In the genomic region with DNA sequence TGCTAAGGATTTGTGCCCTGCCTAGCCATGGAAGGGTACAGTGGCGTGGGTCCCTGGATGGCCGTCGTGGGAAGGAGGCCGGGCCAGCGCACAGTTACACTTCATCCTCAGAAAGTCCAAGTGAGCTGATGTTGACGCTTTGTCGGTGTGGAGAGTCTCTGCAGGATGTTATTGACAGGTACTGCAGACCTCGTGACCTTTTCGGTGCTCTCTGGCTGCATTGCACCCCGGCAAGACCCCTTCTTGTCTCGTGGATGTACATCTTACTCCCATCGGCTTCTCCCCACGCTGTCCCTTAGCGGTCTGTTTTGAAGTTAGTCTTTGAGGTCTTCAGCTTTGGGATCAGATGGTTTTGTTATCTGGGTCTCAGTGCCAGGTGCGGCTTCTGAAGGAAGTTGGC, we compare ENCODE assay signal across 23 cellular contexts.
DNase-seq lines count a peak whose midpoint lies in the region; ATAC-seq and TF ChIP-seq lines count a peak whose summit lies in the region.
"Had no signal": no experiment of that assay in that cellular context is flagged by ENCODE, and none has a peak within 500 bp of the region (broad histone marks: within the 10 kb centered on the region; RNA-seq: fewer than 3 reads in every experiment).

No MANE protein-coding gene starts in this region.

- H2AK5ac ChIP-seq in H9 (ENCODE audit: insufficient read length, low read length): no peak overlapping the region

- no peak overlapping the region for H3K56ac ChIP-seq in H9 (ENCODE audit: insufficient read length, low read depth, low read length)

- no peak overlapping the region for H2BK15ac ChIP-seq in H9 (ENCODE audit: low read depth, low read length)

- no peak overlapping the region for H3K9ac ChIP-seq in H9 (ENCODE audit: extremely low read depth, insufficient read length, low read length)

- no peak overlapping the region for H3K23ac ChIP-seq in H9 (ENCODE audit: insufficient read length, low read depth, low read length)

- H3K36me3 Mint-ChIP-seq in activated naive CD8-positive, alpha-beta T cell treated with anti-CD3 and anti-CD28 coated beads, Interleukin-2, amount 10 ng/mL, durations not matched to agents 7 days and 5 days: peaks cover 21% of the 10 kb centered on the region
- peaks cover 40% of the 10 kb centered on the region for H3K36me3 Mint-ChIP-seq in activated naive CD8-positive, alpha-beta T cell treated with anti-CD3 and anti-CD28 coated beads, Interleukin-2, amount 50 U/mL, for 24 hours (ENCODE audit: low read depth)
- peaks cover 46 to 92% (median 88%) of the 10 kb centered on the region in 3 experiments; a peak in 6 of 7 replicates for H3K36me3 Mint-ChIP-seq in H9 (ENCODE audit: insufficient read depth in 1 of 3, low read depth in 3 of 3)
- H3K36me3 Mint-ChIP-seq in central memory CD8-positive, alpha-beta T cell (ENCODE audit: insufficient read depth): peaks cover 63% of the 10 kb centered on the region

- H3K4me3 Mint-ChIP-seq in activated naive CD8-positive, alpha-beta T cell treated with anti-CD3 and anti-CD28 coated beads, Interleukin-2, amount 10 ng/mL, durations not matched to agents 7 days and 5 days: no peak overlapping the region
- no peak overlapping the region for H3K4me3 Mint-ChIP-seq in activated naive CD8-positive, alpha-beta T cell treated with anti-CD3 and anti-CD28 coated beads, Interleukin-2, amount 50 U/mL, for 24 hours
- no peak overlapping the region for H3K4me3 Mint-ChIP-seq in H9
- no peak overlapping the region for H3K4me3 Mint-ChIP-seq in central memory CD8-positive, alpha-beta T cell
- H3K4me3 Mint-ChIP-seq: CD14-positive monocyte; CD4-positive, alpha-beta T cell; CD8-positive, alpha-beta memory T cell had no signal

- no peak overlapping the region for H2BK5ac ChIP-seq in H9 (ENCODE audit: insufficient read length, low read length)

- H3T11ph ChIP-seq in H9 (ENCODE audit: low read length): no peak overlapping the region

- whole genome bisulfite sequencing in H9 (ENCODE audit: extremely low coverage, insufficient read length, low lambda C conversion rate): no CpG with 5 or more reads among the region's 15 CpGs

- no peaks in the 10 kb centered on the region for H3K4me1 ChIP-seq in H9 (ENCODE audit: insufficient read depth, low read length)
- peaks cover 6% of the 10 kb centered on the region in 2 experiments for H3K4me1 ChIP-seq in neutrophil (ENCODE audit: control insufficient read depth in 1 of 2, insufficient read depth in 1 of 2, low read depth in 1 of 2, low read length in 1 of 2)
- H3K4me1 ChIP-seq: BE2C had no signal

- TF ChIP-seq CTCF in H9 (conservative IDR thresholded peaks at IDR 0.05) (no peak), neutrophil (IDR thresholded peaks at IDR 0.05) (no peak)

- no peak for ATAC-seq in activated naive CD8-positive, alpha-beta T cell treated with anti-CD3 and anti-CD28 coated beads, Interleukin-2, amount 10 ng/mL, durations not matched to agents 7 days and 5 days (ENCODE audit: low read depth)
- no peak for ATAC-seq in activated naive CD8-positive, alpha-beta T cell treated with anti-CD3 and anti-CD28 coated beads, Interleukin-2, amount 50 U/mL, for 24 hours
- ATAC-seq in central memory CD8-positive, alpha-beta T cell (replicated peaks; ENCODE audit: extremely low read depth, poor library complexity, severe bottlenecking): no peak
- no peak for ATAC-seq in GM18520 (IDR thresholded peaks at IDR 0.05; ENCODE audit: unreplicated experiment)
- ATAC-seq: A549, GM12878 had no signal

- DNase-seq in activated naive CD8-positive, alpha-beta T cell treated with anti-CD3 and anti-CD28 coated beads, Interleukin-2, amount 10 ng/mL, durations not matched to agents 7 days and 5 days: peak; percentile 13
- no peak for DNase-seq in activated naive CD8-positive, alpha-beta T cell treated with anti-CD3 and anti-CD28 coated beads, Interleukin-2, amount 50 U/mL, for 24 hours
- no peak for DNase-seq in H9
- DNase-seq in central memory CD8-positive, alpha-beta T cell (ENCODE audit: low spot score in 2 of 2): no peak
- no peak for DNase-seq in stimulated activated CD4-positive, alpha-beta T cell treated with anti-CD3 and anti-CD28 coated beads, Interleukin-1b, Interleukin-23, amount 100 ng/mL, for 48 hours
- DNase-seq: 8988T; ACHN; AML-193; BE2C; CD4-positive, alpha-beta T cell; CD8-positive, alpha-beta memory T cell; DMS 273 treated with DMSO at 0.1 percent for 48 hours; DMS79; EL; GDM1; GOT3; HCEC 1CT had no signal

- H2BK120ac ChIP-seq in H9 (ENCODE audit: low read depth, low read length, poor library complexity, severe bottlenecking): no peak overlapping the region

- H3K36me3 ChIP-seq in neutrophil: peaks cover 95% of the 10 kb centered on the region

- no peaks in the 10 kb centered on the region for H4K20me1 ChIP-seq in H9 (ENCODE audit: control insufficient read depth, insufficient read depth, insufficient read length)

- POLR2A ChIA-PET in activated naive CD8-positive, alpha-beta T cell treated with anti-CD3 and anti-CD28 coated beads, Interleukin-2, amount 10 ng/mL, durations not matched to agents 7 days and 5 days (lab: Charles Lee): interaction anchor here (0.5 kb wide), 1 partner anchor 100 kb away, joined by 3 read pairs; no protein-coding TSS in a partner anchor

- H2BK12ac ChIP-seq in H9 (ENCODE audit: insufficient read length, low read depth, low read length): no peak overlapping the region

- H3K27ac ChIP-seq in H9 (ENCODE audit: insufficient read length, low read depth, low read length): no peak overlapping the region
- H3K27ac ChIP-seq in neutrophil: peak overlapping the region; percentile 57
- H3K27ac ChIP-seq: A549 had no signal

- no peak overlapping the region for H3K4ac ChIP-seq in H9 (ENCODE audit: low read depth, low read length)

- H3K27me3 Mint-ChIP-seq in activated naive CD8-positive, alpha-beta T cell treated with anti-CD3 and anti-CD28 coated beads, Interleukin-2, amount 10 ng/mL, durations not matched to agents 7 days and 5 days: no peaks in the 10 kb centered on the region
- H3K27me3 Mint-ChIP-seq in activated naive CD8-positive, alpha-beta T cell treated with anti-CD3 and anti-CD28 coated beads, Interleukin-2, amount 50 U/mL, for 24 hours: no peaks in the 10 kb centered on the region
- no peaks in the 10 kb centered on the region; the same call in 1 of the 2 replicates for H3K27me3 Mint-ChIP-seq in H9 (ENCODE audit: low read depth)
- no peaks in the 10 kb centered on the region for H3K27me3 Mint-ChIP-seq in central memory CD8-positive, alpha-beta T cell
- H3K27me3 Mint-ChIP-seq: CD4-positive, alpha-beta T cell; CD8-positive, alpha-beta memory T cell had no signal

- no peak overlapping the region for H3K4me3 ChIP-seq in neutrophil (ENCODE audit: low read depth in 1 of 2, low read length in 1 of 2)
- H3K4me3 ChIP-seq: A549; BLaER1 treated with 17β-estradiol and CSF1 and Interleukin-3, amounts not matched to agents 10 nM and 100 nM; GM12878 had no signal

- H3K9me3 Mint-ChIP-seq in activated naive CD8-positive, alpha-beta T cell treated with anti-CD3 and anti-CD28 coated beads, Interleukin-2, amount 10 ng/mL, durations not matched to agents 7 days and 5 days: no peaks in the 10 kb centered on the region
- no peaks in the 10 kb centered on the region for H3K9me3 Mint-ChIP-seq in activated naive CD8-positive, alpha-beta T cell treated with anti-CD3 and anti-CD28 coated beads, Interleukin-2, amount 50 U/mL, for 24 hours
- no peaks in the 10 kb centered on the region for H3K9me3 Mint-ChIP-seq in H9
- H3K9me3 Mint-ChIP-seq in central memory CD8-positive, alpha-beta T cell: no peaks in the 10 kb centered on the region
- H3K9me3 Mint-ChIP-seq: CD14-positive monocyte; CD4-positive, alpha-beta T cell; CD8-positive, alpha-beta memory T cell had no signal

- H4K5ac ChIP-seq in H9 (ENCODE audit: insufficient read length, low read depth, low read length): no peak overlapping the region

- no peak overlapping the region for H2BK20ac ChIP-seq in H9 (ENCODE audit: low read depth, low read length, poor library complexity, severe bottlenecking)

- no peaks in the 10 kb centered on the region for H3K4me1 Mint-ChIP-seq in activated naive CD8-positive, alpha-beta T cell treated with anti-CD3 and anti-CD28 coated beads, Interleukin-2, amount 10 ng/mL, durations not matched to agents 7 days and 5 days
- no peaks in the 10 kb centered on the region for H3K4me1 Mint-ChIP-seq in activated naive CD8-positive, alpha-beta T cell treated with anti-CD3 and anti-CD28 coated beads, Interleukin-2, amount 50 U/mL, for 24 hours
- H3K4me1 Mint-ChIP-seq in H9: no peaks in the 10 kb centered on the region
- no peaks in the 10 kb centered on the region for H3K4me1 Mint-ChIP-seq in central memory CD8-positive, alpha-beta T cell
- H3K4me1 Mint-ChIP-seq: CD14-positive monocyte; CD8-positive, alpha-beta memory T cell had no signal

- no peaks in the 10 kb centered on the region for H3K79me2 ChIP-seq in H9 (ENCODE audit: insufficient read depth, low read length)

- H3K4me2 ChIP-seq in H9 (ENCODE audit: insufficient read depth, insufficient read length, low read length): no peak overlapping the region
- H3K4me2 ChIP-seq: A549 had no signal

- H3K23me2 ChIP-seq in H9 (ENCODE audit: insufficient read length, low read depth, low read length, poor library complexity, severe bottlenecking): no peaks in the 10 kb centered on the region

- H4K91ac ChIP-seq in H9 (ENCODE audit: insufficient read length, low read depth, low read length): no peak overlapping the region

- H3K9me3 ChIP-seq in H9 (ENCODE audit: control insufficient read depth, low read depth, low read length) (no peaks in the 10 kb centered on the region), neutrophil (no peaks in the 10 kb centered on the region)
- H3K9me3 ChIP-seq: A549; BE2C; BLaER1 treated with 17β-estradiol and CSF1 and Interleukin-3, amounts not matched to agents 10 nM and 100 nM had no signal

- H3K18ac ChIP-seq in H9 (ENCODE audit: insufficient read length, low read depth, low read length): no peak overlapping the region

- no peaks in the 10 kb centered on the region for H3K27me3 ChIP-seq in H9 (ENCODE audit: insufficient read depth, low read length)
- no peaks in the 10 kb centered on the region for H3K27me3 ChIP-seq in neutrophil
- H3K27me3 ChIP-seq: BE2C; BLaER1 treated with 17β-estradiol and CSF1 and Interleukin-3, amounts not matched to agents 10 nM and 100 nM had no signal

- H4K8ac ChIP-seq in H9 (replicated peaks; ENCODE audit: insufficient read length, low read depth, low read length): no peak overlapping the region

- no peak overlapping the region for H3K14ac ChIP-seq in H9 (ENCODE audit: insufficient read depth, low read length)

- no peaks in the 10 kb centered on the region for H3K79me1 ChIP-seq in H9 (ENCODE audit: insufficient read depth, low read depth, low read length, poor library complexity, severe bottlenecking)

- H3K27ac Mint-ChIP-seq in activated naive CD8-positive, alpha-beta T cell treated with anti-CD3 and anti-CD28 coated beads, Interleukin-2, amount 10 ng/mL, durations not matched to agents 7 days and 5 days: no peak overlapping the region
- H3K27ac Mint-ChIP-seq in activated naive CD8-positive, alpha-beta T cell treated with anti-CD3 and anti-CD28 coated beads, Interleukin-2, amount 50 U/mL, for 24 hours: no peak overlapping the region
- peak overlapping the region in 2 of 3 experiments; percentile 34 to 44; a peak in 2 of 7 replicates for H3K27ac Mint-ChIP-seq in H9
- peak overlapping the region; percentile 37 for H3K27ac Mint-ChIP-seq in central memory CD8-positive, alpha-beta T cell (ENCODE audit: low read depth)
- H3K27ac Mint-ChIP-seq: CD14-positive monocyte; CD4-positive, alpha-beta T cell had no signal

- no peak overlapping the region for H2AFZ ChIP-seq in H9 (ENCODE audit: low read length)

Comparison
In these comparisons a context has a peak if more than half of its experiments do, and no peak if none do; other contexts are left out.
1. H3K27ac Mint-ChIP-seq: peak in H9 (2 of 3) and central memory CD8-positive, alpha-beta T cell (single experiment); none in activated naive CD8-positive, alpha-beta T cell treated with anti-CD3 and anti-CD28 coated beads, Interleukin-2, amount 10 ng/mL, durations not matched to agents 7 days and 5 days (single experiment) and activated naive CD8-positive, alpha-beta T cell treated with anti-CD3 and anti-CD28 coated beads, Interleukin-2, amount 50 U/mL, for 24 hours (single experiment).